Comparison of ENCODE assay signal across 6 cellular contexts in the genomic region with DNA sequence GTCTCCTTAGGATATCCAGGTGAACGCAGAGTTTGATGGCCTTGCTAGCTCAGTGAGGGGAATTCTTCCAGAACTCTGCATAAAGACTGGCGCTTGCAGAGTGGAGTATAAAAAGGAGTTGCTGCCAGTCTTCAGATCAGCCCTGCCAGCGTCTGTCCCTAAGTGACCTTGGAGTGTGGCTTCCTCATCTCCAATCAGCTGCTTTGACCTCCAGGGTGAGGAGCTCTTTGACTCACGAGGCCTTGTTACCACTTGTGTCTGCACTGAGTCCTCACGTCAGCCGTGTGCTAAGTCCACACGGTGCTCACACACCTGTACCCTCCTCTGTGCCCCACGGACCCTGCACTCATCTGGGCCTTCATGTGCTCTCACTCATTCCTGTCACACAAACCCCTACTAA. TPM values are rescaled to one million over a fixed set of nuclear protein-coding genes. Genes with fewer than 3 reads are reported as not detected.
"Had no signal": no experiment of that assay in that cellular context is flagged by ENCODE, and none has a peak within 500 bp of the region (broad histone marks: within the 10 kb centered on the region; RNA-seq: fewer than 3 reads in every experiment).

No MANE protein-coding gene starts in this region.

RNA-seq across cellular contexts. Expression of a gene that starts 14.6 kb away (rescaled TPM):
- total RNA-seq: M059J, NCI-H460, OCI-LY7, PC-9, SJCRH30 had no signal

RNA-seq across cellular contexts. Expression of a gene that starts 28.0 kb away (rescaled TPM):
- total RNA-seq: M059J, NCI-H460, OCI-LY7, PC-9, RPMI7951, SJCRH30 had no signal
